1 cellular context compared by ENCODE assay signal in genomic region chr2:69013123-69013836, GRCh38.
TF ChIP-seq lines count a peak whose summit lies in the region.

Gene ANTXR1 (plus strand): TSS chr2:69013179. CDS start chr2:69013500, 321 bp downstream.

TF ChIP-seq in SK-N-SH, 30 proteins besides CTCF, POLR2A, EP300 and RAD21 (continued from another document):
- no peak for TF ChIP-seq PBX3 (IDR thresholded peaks at IDR 0.05)
